ENCODE assay signal across 8 cellular contexts in genomic region chr20:13325033-13325432, GRCh38.
DNase-seq lines count a peak whose midpoint lies in the region; ATAC-seq and TF ChIP-seq lines count a peak whose summit lies in the region.

No MANE protein-coding gene starts in this region.

- H3K4me3 Mint-ChIP-seq in progenitor cell of endocrine pancreas (ENCODE audit: low read depth), result no peak overlapping the region

- H3K36me3 Mint-ChIP-seq in progenitor cell of endocrine pancreas (ENCODE audit: insufficient read depth), result no peaks in the 10 kb centered on the region

- H3K4me1 Mint-ChIP-seq in progenitor cell of endocrine pancreas (ENCODE audit: low read depth), result no peaks in the 10 kb centered on the region

- ATAC-seq in HG02973 (IDR thresholded peaks at IDR 0.05; ENCODE audit: unreplicated experiment) (no peak), GM19328 (IDR thresholded peaks at IDR 0.05; ENCODE audit: unreplicated experiment) (no peak), HG02588 (IDR thresholded peaks at IDR 0.05; ENCODE audit: unreplicated experiment) (no peak)

- H3K9me3 Mint-ChIP-seq in progenitor cell of endocrine pancreas (ENCODE audit: low read depth), result peaks cover 16% of the 10 kb centered on the region

- no peak overlapping the region for H3K27ac Mint-ChIP-seq in progenitor cell of endocrine pancreas

- TF ChIP-seq CTCF in GM12872 (IDR thresholded peaks at IDR 0.05; ENCODE audit: insufficient read depth, low read depth, low read length) (peak; percentile 57), LNCAP (IDR thresholded peaks at IDR 0.05) (peak; percentile 66), progenitor cell of endocrine pancreas (IDR thresholded peaks at IDR 0.05; ENCODE audit: unreplicated experiment) (peak; percentile 39)

- DNase-seq in dermis blood vessel endothelial cell (peak; percentile 53), progenitor cell of endocrine pancreas (ENCODE audit: low spot score, unreplicated experiment) (no peak), putamen (ENCODE audit: low spot score) (no peak)

- H3K27me3 Mint-ChIP-seq in progenitor cell of endocrine pancreas, result peaks cover 14% of the 10 kb centered on the region
